ENCODE assay signal across 1 cellular context in genomic region chr5:177005619-177006264, GRCh38.
TF ChIP-seq lines count a peak whose summit lies in the region.

No MANE protein-coding gene starts in this region.

TF ChIP-seq in HepG2, 621 proteins besides CTCF, POLR2A, EP300 and RAD21 (continued from another document and continues in another):
- no peak for TF ChIP-seq ATF4 (CRISPR knock-in tag; IDR thresholded peaks at IDR 0.05)
- 0 out of 2 replicates have a peak, but pooled peaks have one; percentile 10 for TF ChIP-seq ZNF331 (CRISPR knock-in tag; IDR thresholded peaks at IDR 0.05)
- TF ChIP-seq ZNF562 (CRISPR knock-in tag; IDR thresholded peaks at IDR 0.05; ENCODE audit: borderline replicate concordance): no peak
- no peak for TF ChIP-seq ATF7 (IDR thresholded peaks at IDR 0.05)
- TF ChIP-seq ATF7 (CRISPR knock-in tag; IDR thresholded peaks at IDR 0.05): no peak
- TF ChIP-seq IRX3 (CRISPR knock-in tag; IDR thresholded peaks at IDR 0.05; ENCODE audit: borderline replicate concordance, low read depth): no peak
- no peak for TF ChIP-seq CREBL2 (CRISPR knock-in tag; IDR thresholded peaks at IDR 0.05; ENCODE audit: borderline replicate concordance)
- no peak for TF ChIP-seq ZSCAN9 (CRISPR knock-in tag; IDR thresholded peaks at IDR 0.05; ENCODE audit: borderline replicate concordance)
- no peak for TF ChIP-seq NFE2 (CRISPR knock-in tag; IDR thresholded peaks at IDR 0.05)
- no peak for TF ChIP-seq TIGD3 (CRISPR knock-in tag; IDR thresholded peaks at IDR 0.05; ENCODE audit: borderline replicate concordance)
- TF ChIP-seq THAP7 (CRISPR knock-in tag; IDR thresholded peaks at IDR 0.05): no peak
- TF ChIP-seq ZBTB20 (CRISPR knock-in tag; IDR thresholded peaks at IDR 0.05; ENCODE audit: borderline replicate concordance, low read depth): no peak
- no peak for TF ChIP-seq SP4 (CRISPR knock-in tag; IDR thresholded peaks at IDR 0.05)
- no peak for TF ChIP-seq CBFB (CRISPR knock-in tag; IDR thresholded peaks at IDR 0.05)
- TF ChIP-seq MAX (IDR thresholded peaks at IDR 0.05): 0 out of 2 replicates have a peak, but pooled peaks have one; percentile 15
- TF ChIP-seq MEIS1 (CRISPR knock-in tag; IDR thresholded peaks at IDR 0.05; ENCODE audit: borderline replicate concordance): 0 out of 2 replicates have a peak, but pooled peaks have one; percentile 7
- no peak for TF ChIP-seq HOXA7 (CRISPR knock-in tag; IDR thresholded peaks at IDR 0.05)
- no peak for TF ChIP-seq CREB1 (IDR thresholded peaks at IDR 0.05)
- TF ChIP-seq CREB1 (CRISPR knock-in tag; IDR thresholded peaks at IDR 0.05): no peak
- no peak for TF ChIP-seq ZKSCAN1 (IDR thresholded peaks at IDR 0.05; ENCODE audit: low read length)
- TF ChIP-seq TRIM24 (CRISPR knock-in tag; IDR thresholded peaks at IDR 0.05): no peak
- TF ChIP-seq ZBTB38 (CRISPR knock-in tag; IDR thresholded peaks at IDR 0.05): no peak; the same call in 1 of the 2 replicates
- TF ChIP-seq MED1 (CRISPR knock-in tag; IDR thresholded peaks at IDR 0.05): peak; percentile 25; the same call in 1 of the 2 replicates
- no peak for TF ChIP-seq TOE1 (CRISPR knock-in tag; IDR thresholded peaks at IDR 0.05)
- TF ChIP-seq SMC3 (IDR thresholded peaks at IDR 0.05; ENCODE audit: low read length): no peak
- no peak for TF ChIP-seq ZNF432 (CRISPR knock-in tag; IDR thresholded peaks at IDR 0.05; ENCODE audit: borderline replicate concordance)
- TF ChIP-seq ZNF274 (CRISPR knock-in tag; IDR thresholded peaks at IDR 0.05): no peak
- no peak for TF ChIP-seq UBTF (CRISPR knock-in tag; IDR thresholded peaks at IDR 0.05)
- TF ChIP-seq FOXO1 (CRISPR knock-in tag; IDR thresholded peaks at IDR 0.05): no peak
- TF ChIP-seq ZNF709 (CRISPR knock-in tag; IDR thresholded peaks at IDR 0.05): no peak
- TF ChIP-seq ZNF816 (CRISPR knock-in tag; IDR thresholded peaks at IDR 0.05; ENCODE audit: borderline replicate concordance): no peak
- TF ChIP-seq ZNF34 (CRISPR knock-in tag; IDR thresholded peaks at IDR 0.05; ENCODE audit: borderline replicate concordance): 0 out of 2 replicates have a peak, but pooled peaks have one; percentile 26
- no peak for TF ChIP-seq AGO1 (IDR thresholded peaks at IDR 0.05; ENCODE audit: low read depth, low read length, poor library complexity, severe bottlenecking)
- TF ChIP-seq RELA (CRISPR knock-in tag; IDR thresholded peaks at IDR 0.05): no peak
- no peak for TF ChIP-seq ZNF747 (CRISPR knock-in tag; IDR thresholded peaks at IDR 0.05; ENCODE audit: borderline replicate concordance)
- no peak; the same call in 1 of the 2 replicates for TF ChIP-seq REPIN1 (CRISPR knock-in tag; IDR thresholded peaks at IDR 0.05; ENCODE audit: borderline replicate concordance, low read depth)
- peak; percentile 61; the same call in 1 of the 2 replicates for TF ChIP-seq ZSCAN21 (CRISPR knock-in tag; IDR thresholded peaks at IDR 0.05; ENCODE audit: borderline replicate concordance)
- no peak for TF ChIP-seq SALL2 (CRISPR knock-in tag; IDR thresholded peaks at IDR 0.05)
- no peak for TF ChIP-seq HNF1A (IDR thresholded peaks at IDR 0.05; ENCODE audit: low read depth)
- no peak for TF ChIP-seq HNF1A (CRISPR knock-in tag; IDR thresholded peaks at IDR 0.05; ENCODE audit: borderline replicate concordance)
- TF ChIP-seq TGIF2 (CRISPR knock-in tag; IDR thresholded peaks at IDR 0.05): 0 out of 2 replicates have a peak, but pooled peaks have one; percentile 26
- no peak for TF ChIP-seq HIVEP1 (CRISPR knock-in tag; IDR thresholded peaks at IDR 0.05)
- TF ChIP-seq ZNF788 (CRISPR knock-in tag; IDR thresholded peaks at IDR 0.05; ENCODE audit: borderline replicate concordance): 0 out of 2 replicates have a peak, but pooled peaks have one; percentile 1
- TF ChIP-seq RBAK (CRISPR knock-in tag; IDR thresholded peaks at IDR 0.05): no peak
- no peak for TF ChIP-seq ZKSCAN5 (CRISPR knock-in tag; IDR thresholded peaks at IDR 0.05)
- TF ChIP-seq FUBP1 (CRISPR knock-in tag; IDR thresholded peaks at IDR 0.05; ENCODE audit: borderline replicate concordance): no peak
- TF ChIP-seq ZNF572 (CRISPR knock-in tag; IDR thresholded peaks at IDR 0.05): no peak
- TF ChIP-seq REL (CRISPR knock-in tag; conservative IDR thresholded peaks at IDR 0.05): 0 out of 2 replicates have a peak, but pooled peaks have one; percentile 12
- TF ChIP-seq ZNF607 (CRISPR knock-in tag; IDR thresholded peaks at IDR 0.05; ENCODE audit: borderline replicate concordance): no peak
- no peak for TF ChIP-seq ZNF577 (CRISPR knock-in tag; IDR thresholded peaks at IDR 0.05; ENCODE audit: borderline replicate concordance, low read depth)
- TF ChIP-seq SOX13 (IDR thresholded peaks at IDR 0.05): no peak
- no peak for TF ChIP-seq SOX13 (CRISPR knock-in tag; conservative IDR thresholded peaks at IDR 0.05 in 1 of 2, IDR thresholded peaks at IDR 0.05 in 1 of 2)
- TF ChIP-seq NPAS2 (CRISPR knock-in tag; IDR thresholded peaks at IDR 0.05; ENCODE audit: borderline replicate concordance): no peak
- no peak for TF ChIP-seq REXO4 (CRISPR knock-in tag; IDR thresholded peaks at IDR 0.05; ENCODE audit: borderline replicate concordance)
- no peak for TF ChIP-seq SUZ12 (IDR thresholded peaks at IDR 0.05; ENCODE audit: low read depth, low read length)
- no peak; the same call in 1 of the 2 replicates for TF ChIP-seq ESRRA (CRISPR knock-in tag; IDR thresholded peaks at IDR 0.05; ENCODE audit: low read depth)
- TF ChIP-seq RCOR2 (CRISPR knock-in tag; IDR thresholded peaks at IDR 0.05): no peak
- TF ChIP-seq ZBTB43 (CRISPR knock-in tag; conservative IDR thresholded peaks at IDR 0.05): no peak
- no peak for TF ChIP-seq TRAFD1 (CRISPR knock-in tag; IDR thresholded peaks at IDR 0.05; ENCODE audit: borderline replicate concordance)
